ENCODE assay signal across 1 cellular context in genomic region chr1:9356829-9357466, GRCh38.
TF ChIP-seq lines count a peak whose summit lies in the region.

No MANE protein-coding gene starts in this region.

TF ChIP-seq in HCT116, 20 proteins besides CTCF, POLR2A, EP300 and RAD21 (continued from another document):
- no peak for TF ChIP-seq EGR1 (IDR thresholded peaks at IDR 0.05; ENCODE audit: low read depth)
- no peak for TF ChIP-seq SP1 (IDR thresholded peaks at IDR 0.05; ENCODE audit: low read depth)
- no peak for TF ChIP-seq ZFX (IDR thresholded peaks at IDR 0.05)
- no peak for TF ChIP-seq EZH2 (IDR thresholded peaks at IDR 0.05)
- no peak for TF ChIP-seq CEBPB (IDR thresholded peaks at IDR 0.05; ENCODE audit: low read depth)
- no peak for TF ChIP-seq REST (IDR thresholded peaks at IDR 0.05; ENCODE audit: low read depth)
- TF ChIP-seq SIN3A (IDR thresholded peaks at IDR 0.05; ENCODE audit: low read depth): no peak
- no peak for TF ChIP-seq CBX3 (IDR thresholded peaks at IDR 0.05; ENCODE audit: low read depth)
- TF ChIP-seq MAX (IDR thresholded peaks at IDR 0.05): no peak
- TF ChIP-seq SRF (IDR thresholded peaks at IDR 0.05; ENCODE audit: low read depth): no peak
- no peak for TF ChIP-seq FOSL1 (IDR thresholded peaks at IDR 0.05; ENCODE audit: low read depth)
- no peak for TF ChIP-seq TCF7L2 (IDR thresholded peaks at IDR 0.05; ENCODE audit: borderline replicate concordance, extremely low read depth, insufficient read depth, insufficient read length)
- no peak for TF ChIP-seq YY1 (IDR thresholded peaks at IDR 0.05; ENCODE audit: extremely low read depth, insufficient replicate concordance, low read depth, low read length)
TF ChIP-seq in HCT116: peak in this region for 0.
